ENCODE assay signal across 19 cellular contexts in the genomic region with DNA sequence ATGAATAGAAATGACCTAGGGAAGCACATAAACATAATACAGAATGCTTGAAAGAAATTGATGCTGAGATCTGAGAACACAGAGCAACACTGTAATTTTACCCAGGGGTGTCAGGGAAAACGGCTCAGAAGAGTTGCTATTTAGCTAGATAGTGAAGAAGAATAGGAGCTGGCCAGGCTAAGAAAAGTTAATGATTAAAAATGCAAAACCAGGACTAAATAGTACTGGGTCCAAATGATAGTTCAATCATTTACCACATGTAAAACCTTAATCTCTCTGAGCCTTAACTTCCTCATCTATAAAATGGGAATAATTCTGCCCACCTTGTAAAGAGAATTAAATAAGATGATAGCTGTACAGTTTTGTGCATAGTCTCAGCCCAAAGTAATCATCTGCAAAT.
"Had no signal": no experiment of that assay in that cellular context is flagged by ENCODE, and none has a peak within 500 bp of the region (broad histone marks: within the 10 kb centered on the region; RNA-seq: fewer than 3 reads in every experiment).

No MANE protein-coding gene starts in this region.

- H3K4me3 ChIP-seq: coronary artery, heart left ventricle, left lung, lower lobe of right lung, psoas muscle, testis, tibial nerve had no signal

- DNase-seq: cerebellar nuclear complex; effector CD4-positive, alpha-beta T cell; endodermal cell; erythroblast; foreskin melanocyte; heart left ventricle; hypothalamus; kidney glomerular epithelial cell; naive thymus-derived CD4-positive, alpha-beta T cell; nephron progenitor cell; psoas muscle; stimulated activated CD4-positive, alpha-beta T cell treated with anti-CD3 and anti-CD28 coated beads, Interleukin-2, amount 100 ng/mL, for 24 hours; stimulated activated CD4-positive, alpha-beta T cell treated with anti-CD3 and anti-CD28 coated beads, Interleukin-4, amount 100 ng/mL, for 4 hours; stimulated activated naive CD8-positive, alpha-beta T cell treated with anti-CD3 and anti-CD28 coated beads, Interleukin-15, amount 100 ng/mL, for 72 hours; testis had no signal

- H3K27ac ChIP-seq: coronary artery, heart left ventricle, left lung, lower lobe of right lung, psoas muscle, testis, tibial nerve had no signal

- H3K4me1 ChIP-seq: psoas muscle, tibial nerve had no signal

- H3K9me3 ChIP-seq: heart left ventricle, left lung, lower lobe of right lung, psoas muscle, testis, tibial nerve had no signal

- ATAC-seq: naive thymus-derived CD4-positive, alpha-beta T cell; psoas muscle; stimulated activated naive CD8-positive, alpha-beta T cell treated with anti-CD3 and anti-CD28 coated beads, Interleukin-15, amount 100 ng/mL, for 72 hours had no signal

- H3K27me3 ChIP-seq: heart left ventricle, left lung, testis, tibial nerve had no signal

- H3K36me3 ChIP-seq: heart left ventricle, left lung, lower lobe of right lung, tibial nerve had no signal
